Comparison of ENCODE assay signal across 1 cellular context in genomic region chr5:80255752-80256479, GRCh38.
A peak's percentile ranks its signal among the peaks of the same experiment; 100 is the strongest.
TF ChIP-seq lines count a peak whose summit lies in the region.

SERINC5 (minus strand) TSS chr5:80256048; CDS start chr5:80255922, 126 bp downstream.

TF ChIP-seq in HepG2, 621 proteins besides CTCF, POLR2A, EP300 and RAD21 (continued from another document and continues in another):
- TF ChIP-seq, protein P1, sequence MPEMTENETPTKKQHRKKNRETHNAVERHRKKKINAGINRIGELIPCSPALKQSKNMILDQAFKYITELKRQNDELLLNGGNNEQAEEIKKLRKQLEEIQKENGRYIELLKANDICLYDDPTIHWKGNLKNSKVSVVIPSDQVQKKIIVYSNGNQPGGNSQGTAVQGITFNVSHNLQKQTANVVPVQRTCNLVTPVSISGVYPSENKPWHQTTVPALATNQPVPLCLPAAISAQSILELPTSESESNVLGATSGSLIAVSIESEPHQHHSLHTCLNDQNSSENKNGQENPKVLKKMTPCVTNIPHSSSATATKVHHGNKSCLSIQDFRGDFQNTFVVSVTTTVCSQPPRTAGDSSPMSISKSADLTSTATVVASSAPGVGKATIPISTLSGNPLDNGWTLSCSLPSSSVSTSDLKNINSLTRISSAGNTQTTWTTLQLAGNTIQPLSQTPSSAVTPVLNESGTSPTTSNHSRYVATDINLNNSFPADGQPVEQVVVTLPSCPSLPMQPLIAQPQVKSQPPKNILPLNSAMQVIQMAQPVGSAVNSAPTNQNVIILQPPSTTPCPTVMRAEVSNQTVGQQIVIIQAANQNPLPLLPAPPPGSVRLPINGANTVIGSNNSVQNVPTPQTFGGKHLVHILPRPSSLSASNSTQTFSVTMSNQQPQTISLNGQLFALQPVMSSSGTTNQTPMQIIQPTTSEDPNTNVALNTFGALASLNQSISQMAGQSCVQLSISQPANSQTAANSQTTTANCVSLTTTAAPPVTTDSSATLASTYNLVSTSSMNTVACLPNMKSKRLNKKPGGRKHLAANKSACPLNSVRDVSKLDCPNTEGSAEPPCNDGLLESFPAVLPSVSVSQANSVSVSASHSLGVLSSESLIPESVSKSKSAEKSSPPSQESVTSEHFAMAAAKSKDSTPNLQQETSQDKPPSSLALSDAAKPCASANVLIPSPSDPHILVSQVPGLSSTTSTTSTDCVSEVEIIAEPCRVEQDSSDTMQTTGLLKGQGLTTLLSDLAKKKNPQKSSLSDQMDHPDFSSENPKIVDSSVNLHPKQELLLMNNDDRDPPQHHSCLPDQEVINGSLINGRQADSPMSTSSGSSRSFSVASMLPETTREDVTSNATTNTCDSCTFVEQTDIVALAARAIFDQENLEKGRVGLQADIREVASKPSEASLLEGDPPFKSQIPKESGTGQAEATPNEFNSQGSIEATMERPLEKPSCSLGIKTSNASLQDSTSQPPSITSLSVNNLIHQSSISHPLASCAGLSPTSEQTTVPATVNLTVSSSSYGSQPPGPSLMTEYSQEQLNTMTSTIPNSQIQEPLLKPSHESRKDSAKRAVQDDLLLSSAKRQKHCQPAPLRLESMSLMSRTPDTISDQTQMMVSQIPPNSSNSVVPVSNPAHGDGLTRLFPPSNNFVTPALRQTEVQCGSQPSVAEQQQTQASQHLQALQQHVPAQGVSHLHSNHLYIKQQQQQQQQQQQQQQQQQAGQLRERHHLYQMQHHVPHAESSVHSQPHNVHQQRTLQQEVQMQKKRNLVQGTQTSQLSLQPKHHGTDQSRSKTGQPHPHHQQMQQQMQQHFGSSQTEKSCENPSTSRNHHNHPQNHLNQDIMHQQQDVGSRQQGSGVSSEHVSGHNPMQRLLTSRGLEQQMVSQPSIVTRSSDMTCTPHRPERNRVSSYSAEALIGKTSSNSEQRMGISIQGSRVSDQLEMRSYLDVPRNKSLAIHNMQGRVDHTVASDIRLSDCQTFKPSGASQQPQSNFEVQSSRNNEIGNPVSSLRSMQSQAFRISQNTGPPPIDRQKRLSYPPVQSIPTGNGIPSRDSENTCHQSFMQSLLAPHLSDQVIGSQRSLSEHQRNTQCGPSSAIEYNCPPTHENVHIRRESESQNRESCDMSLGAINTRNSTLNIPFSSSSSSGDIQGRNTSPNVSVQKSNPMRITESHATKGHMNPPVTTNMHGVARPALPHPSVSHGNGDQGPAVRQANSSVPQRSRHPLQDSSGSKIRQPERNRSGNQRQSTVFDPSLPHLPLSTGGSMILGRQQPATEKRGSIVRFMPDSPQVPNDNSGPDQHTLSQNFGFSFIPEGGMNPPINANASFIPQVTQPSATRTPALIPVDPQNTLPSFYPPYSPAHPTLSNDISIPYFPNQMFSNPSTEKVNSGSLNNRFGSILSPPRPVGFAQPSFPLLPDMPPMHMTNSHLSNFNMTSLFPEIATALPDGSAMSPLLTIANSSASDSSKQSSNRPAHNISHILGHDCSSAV (CRISPR knock-in tag; IDR thresholded peaks at IDR 0.05; ENCODE audit: borderline replicate concordance), result no peak
- TF ChIP-seq PLSCR1 (CRISPR knock-in tag; IDR thresholded peaks at IDR 0.05; ENCODE audit: borderline replicate concordance) (no peak), ZNF598 (CRISPR knock-in tag; IDR thresholded peaks at IDR 0.05; ENCODE audit: borderline replicate concordance) (no peak), MAFG (CRISPR knock-in tag; IDR thresholded peaks at IDR 0.05) (no peak), NFATC3 (CRISPR knock-in tag; IDR thresholded peaks at IDR 0.05) (no peak), POLR2G (IDR thresholded peaks at IDR 0.05; ENCODE audit: low read depth, low read length) (peak; percentile 96), ZNF687 (CRISPR knock-in tag; IDR thresholded peaks at IDR 0.05) (peak; percentile 96), IRF2 (CRISPR knock-in tag; IDR thresholded peaks at IDR 0.05) (0 out of 2 replicates have a peak, but pooled peaks have one; percentile 30), ATF2 (CRISPR knock-in tag; IDR thresholded peaks at IDR 0.05) (peak; percentile 54; the same call in 1 of the 2 replicates), EED (CRISPR knock-in tag; IDR thresholded peaks at IDR 0.05) (peak; percentile 96), TRIM24 (CRISPR knock-in tag; IDR thresholded peaks at IDR 0.05) (no peak), ZNF597 (CRISPR knock-in tag; IDR thresholded peaks at IDR 0.05) (0 out of 2 replicates have a peak, but pooled peaks have one; percentile 43), ZNF614 (CRISPR knock-in tag; IDR thresholded peaks at IDR 0.05; ENCODE audit: borderline replicate concordance) (0 out of 2 replicates have a peak, but pooled peaks have one; percentile 57), SIX4 (CRISPR knock-in tag; IDR thresholded peaks at IDR 0.05) (no peak), MEIS2 (CRISPR knock-in tag; IDR thresholded peaks at IDR 0.05) (no peak), MTF1 (CRISPR knock-in tag; IDR thresholded peaks at IDR 0.05) (no peak), GLI4 (CRISPR knock-in tag; IDR thresholded peaks at IDR 0.05; ENCODE audit: borderline replicate concordance) (peak; percentile 70; the same call in 1 of the 2 replicates), NPAS2 (CRISPR knock-in tag; IDR thresholded peaks at IDR 0.05; ENCODE audit: borderline replicate concordance) (no peak), ZKSCAN1 (IDR thresholded peaks at IDR 0.05; ENCODE audit: low read length) (no peak), ZMYM4 (CRISPR knock-in tag; IDR thresholded peaks at IDR 0.05) (peak; percentile 91), GATAD2A (CRISPR knock-in tag; IDR thresholded peaks at IDR 0.05) (peak; percentile 39; the same call in 1 of the 2 replicates), BRF2 (CRISPR knock-in tag; IDR thresholded peaks at IDR 0.05) (no peak; the same call in 1 of the 2 replicates), TP53 (CRISPR knock-in tag; conservative IDR thresholded peaks at IDR 0.05) (no peak), FOXK2 (IDR thresholded peaks at IDR 0.05) (no peak), BCL6 (CRISPR knock-in tag; IDR thresholded peaks at IDR 0.05) (0 out of 2 replicates have a peak, but pooled peaks have one; percentile 0), PAF1 (CRISPR knock-in tag; IDR thresholded peaks at IDR 0.05) (no peak), SIN3A (IDR thresholded peaks at IDR 0.05; ENCODE audit: borderline replicate concordance, low read depth, low read length) (peak; percentile 50; the same call in 1 of the 2 replicates), ZBTB34 (CRISPR knock-in tag; IDR thresholded peaks at IDR 0.05) (no peak; the same call in 1 of the 2 replicates), TFDP1 (CRISPR knock-in tag; IDR thresholded peaks at IDR 0.05; ENCODE audit: borderline replicate concordance) (peak; percentile 70; the same call in 1 of the 2 replicates), IKZF1 (IDR thresholded peaks at IDR 0.05) (no peak), CCDC6 (CRISPR knock-in tag; IDR thresholded peaks at IDR 0.05) (0 out of 2 replicates have a peak, but pooled peaks have one; percentile 19)
- TF ChIP-seq, protein P2, sequence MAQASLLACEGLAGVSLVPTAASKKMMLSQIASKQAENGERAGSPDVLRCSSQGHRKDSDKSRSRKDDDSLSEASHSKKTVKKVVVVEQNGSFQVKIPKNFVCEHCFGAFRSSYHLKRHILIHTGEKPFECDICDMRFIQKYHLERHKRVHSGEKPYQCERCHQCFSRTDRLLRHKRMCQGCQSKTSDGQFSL (CRISPR knock-in tag; IDR thresholded peaks at IDR 0.05), result no peak
- TF ChIP-seq, protein P3, sequence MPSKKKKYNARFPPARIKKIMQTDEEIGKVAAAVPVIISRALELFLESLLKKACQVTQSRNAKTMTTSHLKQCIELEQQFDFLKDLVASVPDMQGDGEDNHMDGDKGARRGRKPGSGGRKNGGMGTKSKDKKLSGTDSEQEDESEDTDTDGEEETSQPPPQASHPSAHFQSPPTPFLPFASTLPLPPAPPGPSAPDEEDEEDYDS (CRISPR knock-in tag; IDR thresholded peaks at IDR 0.05), result peak; percentile 89
- TF ChIP-seq, protein P4, sequence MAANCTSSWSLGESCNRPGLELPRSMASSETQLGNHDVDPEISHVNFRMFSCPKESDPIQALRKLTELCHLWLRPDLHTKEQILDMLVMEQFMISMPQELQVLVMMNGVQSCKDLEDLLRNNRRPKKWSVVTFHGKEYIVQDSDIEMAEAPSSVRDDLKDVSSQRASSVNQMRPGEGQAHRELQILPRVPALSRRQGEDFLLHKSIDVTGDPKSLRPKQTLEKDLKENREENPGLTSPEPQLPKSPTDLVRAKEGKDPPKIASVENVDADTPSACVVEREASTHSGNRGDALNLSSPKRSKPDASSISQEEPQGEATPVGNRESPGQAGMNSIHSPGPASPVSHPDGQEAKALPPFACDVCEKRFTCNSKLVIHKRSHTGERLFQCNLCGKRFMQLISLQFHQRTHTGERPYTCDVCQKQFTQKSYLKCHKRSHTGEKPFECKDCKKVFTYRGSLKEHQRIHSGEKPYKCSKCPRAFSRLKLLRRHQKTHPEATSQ (CRISPR knock-in tag; IDR thresholded peaks at IDR 0.05; ENCODE audit: borderline replicate concordance), result peak; percentile 75; the same call in 1 of the 2 replicates
